ENCODE assay signal across 34 cellular contexts in the genomic region with DNA sequence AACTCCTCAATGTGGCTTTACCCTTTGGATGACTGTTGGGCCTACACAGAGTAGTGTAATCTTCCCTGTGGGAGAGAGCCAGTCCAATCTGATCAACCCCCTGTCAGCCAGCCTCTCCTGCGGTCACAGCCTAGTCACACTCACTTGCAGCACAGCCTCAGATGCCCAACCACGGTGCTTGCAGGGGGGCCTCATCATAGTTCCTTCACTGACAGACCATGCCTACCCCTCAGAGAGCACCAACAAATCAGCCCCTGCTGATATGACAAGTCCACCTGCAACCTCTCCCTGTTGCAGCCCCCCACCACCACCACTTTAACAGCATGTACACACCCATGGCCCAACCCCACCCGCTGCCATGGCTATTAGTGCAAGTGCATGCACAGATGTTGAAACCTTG.
"Had no signal": no experiment of that assay in that cellular context is flagged by ENCODE, and none has a peak within 500 bp of the region (broad histone marks: within the 10 kb centered on the region; RNA-seq: fewer than 3 reads in every experiment).

No MANE protein-coding gene starts in this region.

- H3K4me1 Mint-ChIP-seq: activated naive CD4-positive, alpha-beta T cell treated with anti-CD3 and anti-CD28 coated beads, Interleukin-2, amount 10 ng/mL, durations not matched to agents 7 days and 5 days; activated naive CD4-positive, alpha-beta T cell treated with anti-CD3 and anti-CD28 coated beads, Interleukin-2, amount 50 U/mL, for 24 hours; activated naive CD8-positive, alpha-beta T cell treated with anti-CD3 and anti-CD28 coated beads for 36 hours; activated naive CD8-positive, alpha-beta T cell treated with anti-CD3 and anti-CD28 coated beads, Interleukin-2, amount 10 ng/mL, durations not matched to agents 7 days and 5 days; activated naive CD8-positive, alpha-beta T cell treated with anti-CD3 and anti-CD28 coated beads, Interleukin-2, amount 50 U/mL, for 24 hours; activated T-helper 17 cell treated with anti-CD3 and anti-CD28 coated beads, Interleukin-2, amount 50 U/mL, for 72 hours; brain; central memory CD8-positive, alpha-beta T cell had no signal

- H3K27me3 Mint-ChIP-seq: activated naive CD4-positive, alpha-beta T cell treated with anti-CD3 and anti-CD28 coated beads, Interleukin-2, amount 10 ng/mL, durations not matched to agents 7 days and 5 days; activated naive CD4-positive, alpha-beta T cell treated with anti-CD3 and anti-CD28 coated beads, Interleukin-2, amount 50 U/mL, for 24 hours; activated naive CD8-positive, alpha-beta T cell; activated naive CD8-positive, alpha-beta T cell treated with anti-CD3 and anti-CD28 coated beads for 36 hours; activated naive CD8-positive, alpha-beta T cell treated with anti-CD3 and anti-CD28 coated beads, Interleukin-2, amount 10 ng/mL, durations not matched to agents 7 days and 5 days; activated naive CD8-positive, alpha-beta T cell treated with anti-CD3 and anti-CD28 coated beads, Interleukin-2, amount 50 U/mL, for 24 hours; activated T-helper 17 cell treated with anti-CD3 and anti-CD28 coated beads, Interleukin-2, amount 50 U/mL, for 72 hours; brain; central memory CD8-positive, alpha-beta T cell had no signal

- H3K4me3 Mint-ChIP-seq: activated naive CD4-positive, alpha-beta T cell treated with anti-CD3 and anti-CD28 coated beads for 36 hours; activated naive CD4-positive, alpha-beta T cell treated with anti-CD3 and anti-CD28 coated beads, Interleukin-2, amount 10 ng/mL, durations not matched to agents 7 days and 5 days; activated naive CD4-positive, alpha-beta T cell treated with anti-CD3 and anti-CD28 coated beads, Interleukin-2, amount 50 U/mL, for 24 hours; activated naive CD8-positive, alpha-beta T cell; activated naive CD8-positive, alpha-beta T cell treated with anti-CD3 and anti-CD28 coated beads for 36 hours; activated naive CD8-positive, alpha-beta T cell treated with anti-CD3 and anti-CD28 coated beads, Interleukin-2, amount 10 ng/mL, durations not matched to agents 7 days and 5 days; activated naive CD8-positive, alpha-beta T cell treated with anti-CD3 and anti-CD28 coated beads, Interleukin-2, amount 50 U/mL, for 24 hours; activated T-cell treated with anti-CD3 and anti-CD28 coated beads, Interleukin-2, amount 50 U/mL, for 24 hours; activated T-cell treated with anti-CD3 and anti-CD28 coated beads, Interleukin-2, amount 50 U/mL, for 4 hours; activated T-cell treated with anti-CD3 and anti-CD28 coated beads, Interleukin-2, amount 50 U/mL, for 72 hours; activated T-helper 1 cell treated with anti-CD3 and anti-CD28 coated beads, Interleukin-12 subunit alpha, Interleukin-12 subunit beta, Interleukin-2, Interleukin-4 antibody, amounts not matched to agents 30 ng/mL and 10 ng/mL and 1 ng/mL, durations not matched to agents 14 hours and 24 hours and 36 hours; activated T-helper 17 cell treated with anti-CD3 and anti-CD28 coated beads, Interleukin-2, amount 50 U/mL, for 72 hours; brain; central memory CD8-positive, alpha-beta T cell had no signal

- H3K9me3 Mint-ChIP-seq: activated naive CD4-positive, alpha-beta T cell treated with anti-CD3 and anti-CD28 coated beads for 36 hours; activated naive CD4-positive, alpha-beta T cell treated with anti-CD3 and anti-CD28 coated beads, Interleukin-2, amount 50 U/mL, for 24 hours; activated naive CD4-positive, alpha-beta T cell treated with anti-CD3 and anti-CD28 coated beads, Interleukin-2, amount 50 U/mL, for 72 hours; activated naive CD8-positive, alpha-beta T cell treated with anti-CD3 and anti-CD28 coated beads for 36 hours; activated T-cell treated with anti-CD3 and anti-CD28 coated beads, Interleukin-2, amount 50 U/mL, for 4 hours; activated T-helper 1 cell treated with anti-CD3 and anti-CD28 coated beads, Interleukin-12 subunit alpha, Interleukin-12 subunit beta, Interleukin-2, Interleukin-4 antibody, amounts not matched to agents 30 ng/mL and 10 ng/mL and 1 ng/mL, durations not matched to agents 14 hours and 24 hours and 36 hours; activated T-helper 17 cell treated with anti-CD3 and anti-CD28 coated beads, Interleukin-2, amount 50 U/mL, for 72 hours; activated T-helper 2 cell treated with anti-CD3 and anti-CD28 coated beads, Interferon-gamma antibody, Interleukin-2, Interleukin-4, amounts not matched to agents 10 μg/mL and 5 μg/mL and 100 μg/mL, durations not matched to agents 14 hours and 24 hours and 36 hours had no signal

- H3K27ac Mint-ChIP-seq: activated naive CD4-positive, alpha-beta T cell treated with anti-CD3 and anti-CD28 coated beads for 36 hours; activated naive CD4-positive, alpha-beta T cell treated with anti-CD3 and anti-CD28 coated beads, Interleukin-2, amount 10 ng/mL, durations not matched to agents 7 days and 5 days; activated naive CD4-positive, alpha-beta T cell treated with anti-CD3 and anti-CD28 coated beads, Interleukin-2, amount 50 U/mL, for 24 hours; activated naive CD4-positive, alpha-beta T cell treated with anti-CD3 and anti-CD28 coated beads, Interleukin-2, amount 50 U/mL, for 72 hours; activated naive CD8-positive, alpha-beta T cell; activated naive CD8-positive, alpha-beta T cell treated with anti-CD3 and anti-CD28 coated beads for 36 hours; activated naive CD8-positive, alpha-beta T cell treated with anti-CD3 and anti-CD28 coated beads, Interleukin-2, amount 10 ng/mL, durations not matched to agents 7 days and 5 days; activated naive CD8-positive, alpha-beta T cell treated with anti-CD3 and anti-CD28 coated beads, Interleukin-2, amount 50 U/mL, for 24 hours; activated T-cell treated with anti-CD3 and anti-CD28 coated beads, Interleukin-2, amount 50 U/mL, for 24 hours; activated T-cell treated with anti-CD3 and anti-CD28 coated beads, Interleukin-2, amount 50 U/mL, for 72 hours; activated T-helper 1 cell treated with anti-CD3 and anti-CD28 coated beads, Interleukin-12 subunit alpha, Interleukin-12 subunit beta, Interleukin-2, Interleukin-4 antibody, amounts not matched to agents 30 ng/mL and 10 ng/mL and 1 ng/mL, durations not matched to agents 14 hours and 24 hours and 36 hours; activated T-helper 17 cell treated with anti-CD3 and anti-CD28 coated beads, Interleukin-2, amount 50 U/mL, for 72 hours; activated T-helper 2 cell treated with anti-CD3 and anti-CD28 coated beads, Interferon-gamma antibody, Interleukin-2, Interleukin-4, amounts not matched to agents 10 μg/mL and 5 μg/mL and 100 μg/mL, durations not matched to agents 14 hours and 24 hours and 36 hours; brain had no signal

- H3K36me3 Mint-ChIP-seq: activated naive CD4-positive, alpha-beta T cell treated with anti-CD3 and anti-CD28 coated beads, Interleukin-2, amount 10 ng/mL, durations not matched to agents 7 days and 5 days; activated naive CD4-positive, alpha-beta T cell treated with anti-CD3 and anti-CD28 coated beads, Interleukin-2, amount 50 U/mL, for 24 hours; activated naive CD4-positive, alpha-beta T cell treated with anti-CD3 and anti-CD28 coated beads, Interleukin-2, amount 50 U/mL, for 72 hours; activated naive CD8-positive, alpha-beta T cell; activated naive CD8-positive, alpha-beta T cell treated with anti-CD3 and anti-CD28 coated beads for 36 hours; activated naive CD8-positive, alpha-beta T cell treated with anti-CD3 and anti-CD28 coated beads, Interleukin-2, amount 10 ng/mL, durations not matched to agents 7 days and 5 days; brain had no signal

- DNase-seq: activated effector memory CD4-positive, alpha-beta T cell treated with anti-CD3 and anti-CD28 coated beads, Interleukin-2, amount 50 U/mL, for 16 hours; activated effector memory CD4-positive, alpha-beta T cell treated with Interleukin-2 at 50 U/mL for 16 hours; activated gamma-delta T cell; activated gamma-delta T cell treated with Interleukin-2 at 50 U/mL for 16 hours; activated naive CD4-positive, alpha-beta T cell; activated naive CD4-positive, alpha-beta T cell treated with anti-CD3 and anti-CD28 coated beads for 36 hours; activated naive CD4-positive, alpha-beta T cell treated with anti-CD3 and anti-CD28 coated beads, Interleukin-2, amount 10 ng/mL, durations not matched to agents 7 days and 5 days; activated naive CD4-positive, alpha-beta T cell treated with anti-CD3 and anti-CD28 coated beads, Interleukin-2, amount 50 U/mL, for 16 hours; activated naive CD4-positive, alpha-beta T cell treated with Interleukin-2 at 50 U/mL for 16 hours; activated naive CD8-positive, alpha-beta T cell treated with anti-CD3 and anti-CD28 coated beads for 36 hours; activated naive CD8-positive, alpha-beta T cell treated with anti-CD3 and anti-CD28 coated beads, Interleukin-2, amount 10 ng/mL, durations not matched to agents 7 days and 5 days; activated naive CD8-positive, alpha-beta T cell treated with anti-CD3 and anti-CD28 coated beads, Interleukin-2, amount 50 U/mL, for 24 hours; activated T-cell treated with anti-CD3 and anti-CD28 coated beads, Interleukin-2, amount 50 U/mL, for 1 hour; activated T-cell treated with anti-CD3 and anti-CD28 coated beads, Interleukin-2, amount 50 U/mL, for 24 hours; activated T-cell treated with anti-CD3 and anti-CD28 coated beads, Interleukin-2, amount 50 U/mL, for 4 hours; activated T-cell treated with anti-CD3 and anti-CD28 coated beads, Interleukin-2, amount 50 U/mL, for 48 hours; activated T-cell treated with anti-CD3 and anti-CD28 coated beads, Interleukin-2, amount 50 U/mL, for 72 hours; adrenal gland; amniotic stem cell; amygdala; anterior cingulate cortex; brain microvascular endothelial cell; caudate nucleus; central memory CD4-positive, alpha-beta T cell; cerebellar nuclear complex had no signal

- ATAC-seq: activated naive CD4-positive, alpha-beta T cell treated with anti-CD3 and anti-CD28 coated beads, Interleukin-2, amount 50 U/mL, for 72 hours; activated naive CD8-positive, alpha-beta T cell treated with anti-CD3 and anti-CD28 coated beads, Interleukin-2, amount 50 U/mL, for 24 hours; activated T-cell treated with anti-CD3 and anti-CD28 coated beads, Interleukin-2, amount 50 U/mL, for 4 hours; activated T-cell treated with anti-CD3 and anti-CD28 coated beads, Interleukin-2, amount 50 U/mL, for 72 hours; activated T-helper 17 cell treated with anti-CD3 and anti-CD28 coated beads, Interleukin-2, amount 50 U/mL, for 72 hours; body of pancreas had no signal
